ENCODE assay signal across 8 cellular contexts in the genomic region with DNA sequence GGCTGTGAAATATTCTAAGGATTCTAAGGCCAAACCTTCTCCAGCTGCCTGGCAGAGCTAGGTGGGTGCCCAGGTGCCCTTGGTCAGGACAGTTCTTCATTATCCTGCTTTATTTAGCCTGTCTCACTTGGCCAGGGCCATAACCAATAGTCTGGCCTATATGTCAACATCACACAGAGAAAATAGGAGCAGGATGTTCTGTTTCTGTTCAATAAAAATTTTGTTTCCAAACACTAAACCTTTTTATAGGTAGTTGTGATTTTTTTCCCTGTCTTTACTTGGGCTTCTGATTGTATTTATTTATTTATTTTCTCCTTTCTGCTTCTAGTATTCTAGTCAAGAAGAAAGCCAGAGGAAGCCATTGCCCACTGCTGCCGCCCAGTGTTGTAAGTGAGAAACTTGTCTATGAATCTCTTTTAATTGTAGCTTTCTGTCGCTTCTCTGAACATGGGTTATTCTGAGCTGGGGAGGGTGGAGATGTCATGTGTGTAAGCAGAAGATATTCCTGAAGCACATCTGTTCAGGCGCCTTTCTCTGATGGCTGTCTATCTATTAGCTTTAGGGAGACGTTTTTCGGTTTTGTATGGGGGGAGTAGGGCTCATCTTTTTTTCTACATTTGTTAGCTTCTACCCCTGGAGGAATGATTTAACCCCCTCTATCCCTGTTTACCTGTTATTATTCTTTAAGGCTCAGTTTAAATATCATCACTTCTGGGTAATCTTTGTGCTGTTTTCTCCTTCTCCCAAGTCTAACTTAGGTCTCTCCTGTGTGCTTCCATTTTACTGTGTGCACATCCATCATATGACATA.
A peak's percentile ranks its signal among the peaks of the same experiment; 100 is the strongest.
DNase-seq lines count a peak whose midpoint lies in the region; ATAC-seq, FAIRE-seq and TF ChIP-seq lines count a peak whose summit lies in the region.

No MANE protein-coding gene starts in this region.

- no peak overlapping the region for H3K4me2 ChIP-seq in Loucy (ENCODE audit: low read depth, low read length, poor library complexity, severe bottlenecking)

- no peaks in the 10 kb centered on the region for H3K79me2 ChIP-seq in Loucy (ENCODE audit: insufficient read depth, low read length)

- intact Hi-C loops in ascending aorta (cut with DNase I) (loop anchor here (1.0 kb wide), 1 partner anchor 143 kb away; no protein-coding TSS in a partner anchor), left ventricle myocardium superior (cut with micrococcal nuclease) (loop anchor here (5.0 kb wide), 1 partner anchor 142 kb away; the partner anchor contains the start of gene ATOSB)

- H3F3A ChIP-seq in Loucy (ENCODE audit: low read depth): no peaks in the 10 kb centered on the region

- H3K36me3 ChIP-seq in Loucy (ENCODE audit: insufficient read depth, low read length): no peaks in the 10 kb centered on the region
- H3K36me3 ChIP-seq in ascending aorta: no peaks in the 10 kb centered on the region

- H3K9ac ChIP-seq in Loucy (ENCODE audit: low read depth, low read length, poor library complexity, severe bottlenecking): no peak overlapping the region

- no peak for TF ChIP-seq POLR2A in GM12892 (IDR thresholded peaks at IDR 0.05; ENCODE audit: low read depth, low read length)

- DNase-seq in DMS79 treated with DMSO at 0.1 percent for 48 hours (lab: John Stamatoyannopoulos, UW) (peak; percentile 44), SK-MEL-5 (ENCODE audit: low read depth, low spot score) (peak; percentile 86), ascending aorta (ENCODE audit: low spot score in 2 of 2) (peak in 1 of 2 donors; percentile 78), left ventricle myocardium superior (peak; percentile 81), putamen (ENCODE audit: low spot score) (peak; percentile 74), GM12892 (ENCODE audit: insufficient read length) (no peak)

- no peaks in the 10 kb centered on the region for H3K27me3 ChIP-seq in Loucy (ENCODE audit: insufficient read depth, low read length, poor library complexity, severe bottlenecking)
- H3K27me3 ChIP-seq in ascending aorta: no peaks in the 10 kb centered on the region

- in situ Hi-C loops in SK-MEL-5 (cut with HindIII; ENCODE audit: low pct_unique_long_range_greater_than_20kb, low sequenced_read_pairs): no loop called here

- H2AFZ ChIP-seq in Loucy (ENCODE audit: low read length): no peak overlapping the region

- H3K27ac ChIP-seq in ascending aorta: no peak overlapping the region

- H3K4me1 ChIP-seq in Loucy (ENCODE audit: insufficient read depth, low read length, poor library complexity, severe bottlenecking) (no peaks in the 10 kb centered on the region), ascending aorta (no peaks in the 10 kb centered on the region)

- no peaks in the 10 kb centered on the region for H3K9me2 ChIP-seq in Loucy (replicated peaks; ENCODE audit: low read depth, low read length)

- peak; percentile 75 for ATAC-seq in left ventricle myocardium superior
- no peak for ATAC-seq in HG03280 (IDR thresholded peaks at IDR 0.05; ENCODE audit: unreplicated experiment)

- H3K4me3 ChIP-seq in Loucy (ENCODE audit: low read length, poor library complexity, severe bottlenecking): no peak overlapping the region
- H3K4me3 ChIP-seq in ascending aorta: no peak overlapping the region

- FAIRE-seq in GM12892 (lab: Jason Lieb, UNC): no peak

- TF ChIP-seq CTCF in Loucy (conservative IDR thresholded peaks at IDR 0.05; ENCODE audit: low read length) (peak; percentile 71), ascending aorta (IDR thresholded peaks at IDR 0.05) (peak; percentile 62 to 71 (median 65))

- H4K20me1 ChIP-seq in Loucy (ENCODE audit: insufficient read depth, low read length, poor library complexity, severe bottlenecking): no peaks in the 10 kb centered on the region

- H3K9me3 ChIP-seq in Loucy (ENCODE audit: insufficient read depth, low read depth, low read length): no peaks in the 10 kb centered on the region
- H3K9me3 ChIP-seq in ascending aorta: no peaks in the 10 kb centered on the region
